15 cellular contexts compared by ENCODE assay signal in genomic region chr2:14516844-14517243, GRCh38.
DNase-seq lines count a peak whose midpoint lies in the region; ATAC-seq and TF ChIP-seq lines count a peak whose summit lies in the region.
"Had no signal": no experiment of that assay in that cellular context is flagged by ENCODE, and none has a peak within 500 bp of the region (broad histone marks: within the 10 kb centered on the region; RNA-seq: fewer than 3 reads in every experiment).

No MANE protein-coding gene starts in this region.

- no peak for TF ChIP-seq POLR2A in sigmoid colon (IDR thresholded peaks at IDR 0.05)

- WGBS in sigmoid colon, 2 donors = 92 to 95% methylated on average over 1 of the region's 1 CpG

- CTCF ChIA-PET in WTC11 (lab: Charles Lee) = interaction anchor here (1.1 kb wide), 1 partner anchor 118 kb away, joined by 3 read pairs; no protein-coding TSS in a partner anchor

- no peaks in the 10 kb centered on the region for H3K9me3 ChIP-seq in sigmoid colon
- H3K9me3 ChIP-seq: Caco-2, thoracic aorta had no signal

- peak; percentile 98 for DNase-seq in ELR (ENCODE audit: low read depth)
- DNase-seq in SIG-M5 (lab: John Stamatoyannopoulos, UW) = peak; percentile 16
- DNase-seq in foreskin fibroblast = peak; percentile 82 to 92
- DNase-seq in sigmoid colon = no peak
- no peak for DNase-seq in COLO829 (ENCODE audit: low spot score)
- no peak for DNase-seq in WTC11 (ENCODE audit: low spot score)
- DNase-seq: activated CD8-positive, alpha-beta memory T cell treated with anti-CD3 and anti-CD28 coated beads, Interleukin-2, amount 10 ng/mL, durations not matched to agents 7 days and 5 days; Caco-2; hippocampal formation; natural killer cell; NCI-H1105 treated with DMSO at 0.1 percent for 48 hours; SHP77 had no signal

- POLR2A ChIA-PET in WTC11 (lab: Charles Lee) = no interaction called here

- H3K27ac Mint-ChIP-seq in WTC11 = no peak overlapping the region
- H3K27ac Mint-ChIP-seq: activated CD8-positive, alpha-beta memory T cell treated with anti-CD3 and anti-CD28 coated beads, Interleukin-2, amount 10 ng/mL, durations not matched to agents 7 days and 5 days; natural killer cell had no signal

- no peak for TF ChIP-seq EP300 in sigmoid colon (IDR thresholded peaks at IDR 0.05)

- H3K4me3 Mint-ChIP-seq in WTC11 = no peak overlapping the region
- H3K4me3 Mint-ChIP-seq: activated CD8-positive, alpha-beta memory T cell treated with anti-CD3 and anti-CD28 coated beads, Interleukin-2, amount 10 ng/mL, durations not matched to agents 7 days and 5 days; natural killer cell had no signal

- H3K27me3 Mint-ChIP-seq in WTC11 (ENCODE audit: low read depth) = no peaks in the 10 kb centered on the region; the same call in 1 of the 2 replicates
- H3K27me3 Mint-ChIP-seq: activated CD8-positive, alpha-beta memory T cell treated with anti-CD3 and anti-CD28 coated beads, Interleukin-2, amount 10 ng/mL, durations not matched to agents 7 days and 5 days had no signal

- intact Hi-C loops in sigmoid colon (cut with DNase I) = no loop called here

- peaks cover 5% of the 10 kb centered on the region for H3K9me3 Mint-ChIP-seq in WTC11

- H3K36me3 Mint-ChIP-seq in WTC11 = no peaks in the 10 kb centered on the region
- H3K36me3 Mint-ChIP-seq: activated CD8-positive, alpha-beta memory T cell treated with anti-CD3 and anti-CD28 coated beads, Interleukin-2, amount 10 ng/mL, durations not matched to agents 7 days and 5 days; natural killer cell had no signal

- no peak for TF ChIP-seq CTCF in foreskin fibroblast (IDR thresholded peaks at IDR 0.05; ENCODE audit: low read depth, low read length)
- TF ChIP-seq CTCF in sigmoid colon (IDR thresholded peaks at IDR 0.05) = no peak
- TF ChIP-seq CTCF in WTC11 (IDR thresholded peaks at IDR 0.05) = no peak

- no peaks in the 10 kb centered on the region for H3K4me1 ChIP-seq in sigmoid colon
- H3K4me1 ChIP-seq: Caco-2 had no signal

- H3K27ac ChIP-seq in sigmoid colon = no peak overlapping the region
- H3K27ac ChIP-seq: thoracic aorta had no signal

- H3K4me3 ChIP-seq in foreskin fibroblast (ENCODE audit: low read depth in 1 of 2, low read length in 2 of 2) = no peak overlapping the region
- no peak overlapping the region for H3K4me3 ChIP-seq in sigmoid colon
- H3K4me3 ChIP-seq: thoracic aorta had no signal

- peaks cover 15% of the 10 kb centered on the region for H3K4me1 Mint-ChIP-seq in WTC11
- H3K4me1 Mint-ChIP-seq: activated CD8-positive, alpha-beta memory T cell treated with anti-CD3 and anti-CD28 coated beads, Interleukin-2, amount 10 ng/mL, durations not matched to agents 7 days and 5 days; natural killer cell had no signal

- H3K27me3 ChIP-seq in sigmoid colon = no peaks in the 10 kb centered on the region

- ATAC-seq in HG03095 (IDR thresholded peaks at IDR 0.05; ENCODE audit: unreplicated experiment) = peak; percentile 63
- ATAC-seq in GM18517 (IDR thresholded peaks at IDR 0.05; ENCODE audit: unreplicated experiment) = no peak
- ATAC-seq in WTC11 = no peak
- ATAC-seq: activated CD8-positive, alpha-beta memory T cell treated with anti-CD3 and anti-CD28 coated beads, Interleukin-2, amount 10 ng/mL, durations not matched to agents 7 days and 5 days; natural killer cell had no signal

- no peaks in the 10 kb centered on the region for H3K36me3 ChIP-seq in sigmoid colon
- H3K36me3 ChIP-seq: thoracic aorta had no signal

TF ChIP-seq in WTC11, 78 proteins besides CTCF, POLR2A, EP300 and RAD21:
- TF ChIP-seq GTF2I (CRISPR knock-in tag; conservative IDR thresholded peaks at IDR 0.05) = no peak
- no peak for TF ChIP-seq KAT7 (CRISPR knock-in tag; IDR thresholded peaks at IDR 0.05; ENCODE audit: borderline replicate concordance)
- no peak for TF ChIP-seq PRDM15 (CRISPR knock-in tag; IDR thresholded peaks at IDR 0.05)
- no peak for TF ChIP-seq OVOL2 (CRISPR knock-in tag; IDR thresholded peaks at IDR 0.05; ENCODE audit: borderline replicate concordance)

Comparison
In these comparisons a context has a peak if more than half of its experiments do, and no peak if none do; other contexts are left out.
1. DNase-seq: peak in ELR (single experiment), SIG-M5 (single experiment) and foreskin fibroblast (2 of 2); none in sigmoid colon (single experiment), COLO829 (single experiment) and WTC11 (single experiment).